ENCODE assay signal across 1 cellular context in the genomic region with DNA sequence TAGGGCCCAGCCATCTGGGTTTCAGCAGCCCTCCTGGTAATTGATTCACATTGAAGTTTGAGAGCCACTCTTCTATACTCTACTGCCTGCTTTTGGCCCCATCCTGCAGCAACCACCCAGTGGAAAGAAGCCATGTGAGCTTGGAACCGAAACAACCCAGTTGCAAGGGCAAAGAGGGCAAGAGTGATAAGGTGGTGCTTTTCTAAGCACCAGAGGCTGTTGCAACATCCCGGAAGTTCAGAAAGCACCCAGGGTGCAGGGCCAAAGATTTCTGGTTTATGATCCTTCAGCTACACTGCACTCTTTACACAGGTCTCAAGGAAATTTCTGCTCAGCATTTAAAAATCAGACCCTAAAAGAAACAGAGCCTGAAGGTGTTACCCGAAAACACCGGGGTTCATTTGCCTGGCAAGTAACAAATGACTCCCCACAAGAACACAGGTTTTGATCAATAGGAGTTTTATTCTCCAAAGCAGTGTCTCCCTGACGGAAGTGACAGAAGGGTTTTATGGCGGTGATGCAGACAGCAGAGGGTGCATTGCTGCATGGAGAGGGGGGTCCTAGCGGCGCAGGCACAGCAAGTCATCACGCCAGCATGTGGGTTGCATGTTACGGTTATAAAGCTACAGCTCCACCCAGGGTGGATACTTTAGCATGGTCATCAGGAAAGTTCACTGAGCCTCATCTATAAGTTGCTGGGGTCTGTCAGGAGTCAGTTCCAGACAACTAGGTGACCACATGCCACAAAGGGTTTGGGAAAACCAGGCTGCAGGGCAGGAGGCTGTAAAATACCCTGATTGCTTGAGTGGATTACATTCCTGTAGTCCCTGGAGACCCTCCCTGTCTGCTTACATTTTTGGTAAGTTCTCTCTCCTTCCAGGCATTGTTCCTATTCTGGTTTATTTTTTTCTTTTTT.
TF ChIP-seq lines count a peak whose summit lies in the region.

No MANE protein-coding gene starts in this region.

TF ChIP-seq in GM12878, 131 proteins besides CTCF, POLR2A, EP300 and RAD21 (continued from another document):
- TF ChIP-seq, protein P1, sequence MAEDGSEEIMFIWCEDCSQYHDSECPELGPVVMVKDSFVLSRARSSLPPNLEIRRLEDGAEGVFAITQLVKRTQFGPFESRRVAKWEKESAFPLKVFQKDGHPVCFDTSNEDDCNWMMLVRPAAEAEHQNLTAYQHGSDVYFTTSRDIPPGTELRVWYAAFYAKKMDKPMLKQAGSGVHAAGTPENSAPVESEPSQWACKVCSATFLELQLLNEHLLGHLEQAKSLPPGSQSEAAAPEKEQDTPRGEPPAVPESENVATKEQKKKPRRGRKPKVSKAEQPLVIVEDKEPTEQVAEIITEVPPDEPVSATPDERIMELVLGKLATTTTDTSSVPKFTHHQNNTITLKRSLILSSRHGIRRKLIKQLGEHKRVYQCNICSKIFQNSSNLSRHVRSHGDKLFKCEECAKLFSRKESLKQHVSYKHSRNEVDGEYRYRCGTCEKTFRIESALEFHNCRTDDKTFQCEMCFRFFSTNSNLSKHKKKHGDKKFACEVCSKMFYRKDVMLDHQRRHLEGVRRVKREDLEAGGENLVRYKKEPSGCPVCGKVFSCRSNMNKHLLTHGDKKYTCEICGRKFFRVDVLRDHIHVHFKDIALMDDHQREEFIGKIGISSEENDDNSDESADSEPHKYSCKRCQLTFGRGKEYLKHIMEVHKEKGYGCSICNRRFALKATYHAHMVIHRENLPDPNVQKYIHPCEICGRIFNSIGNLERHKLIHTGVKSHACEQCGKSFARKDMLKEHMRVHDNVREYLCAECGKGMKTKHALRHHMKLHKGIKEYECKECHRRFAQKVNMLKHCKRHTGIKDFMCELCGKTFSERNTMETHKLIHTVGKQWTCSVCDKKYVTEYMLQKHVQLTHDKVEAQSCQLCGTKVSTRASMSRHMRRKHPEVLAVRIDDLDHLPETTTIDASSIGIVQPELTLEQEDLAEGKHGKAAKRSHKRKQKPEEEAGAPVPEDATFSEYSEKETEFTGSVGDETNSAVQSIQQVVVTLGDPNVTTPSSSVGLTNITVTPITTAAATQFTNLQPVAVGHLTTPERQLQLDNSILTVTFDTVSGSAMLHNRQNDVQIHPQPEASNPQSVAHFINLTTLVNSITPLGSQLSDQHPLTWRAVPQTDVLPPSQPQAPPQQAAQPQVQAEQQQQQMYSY (CRISPR knock-in tag; IDR thresholded peaks at IDR 0.05), result no peak
- TF ChIP-seq RCOR1 (conservative IDR thresholded peaks at IDR 0.05; ENCODE audit: low read depth, low read length), result no peak
- no peak for TF ChIP-seq RB1 (IDR thresholded peaks at IDR 0.05; ENCODE audit: borderline replicate concordance)
- TF ChIP-seq ZZZ3 (IDR thresholded peaks at IDR 0.05; ENCODE audit: control insufficient read depth, insufficient read length, low read depth), result no peak
